In the genomic region with DNA sequence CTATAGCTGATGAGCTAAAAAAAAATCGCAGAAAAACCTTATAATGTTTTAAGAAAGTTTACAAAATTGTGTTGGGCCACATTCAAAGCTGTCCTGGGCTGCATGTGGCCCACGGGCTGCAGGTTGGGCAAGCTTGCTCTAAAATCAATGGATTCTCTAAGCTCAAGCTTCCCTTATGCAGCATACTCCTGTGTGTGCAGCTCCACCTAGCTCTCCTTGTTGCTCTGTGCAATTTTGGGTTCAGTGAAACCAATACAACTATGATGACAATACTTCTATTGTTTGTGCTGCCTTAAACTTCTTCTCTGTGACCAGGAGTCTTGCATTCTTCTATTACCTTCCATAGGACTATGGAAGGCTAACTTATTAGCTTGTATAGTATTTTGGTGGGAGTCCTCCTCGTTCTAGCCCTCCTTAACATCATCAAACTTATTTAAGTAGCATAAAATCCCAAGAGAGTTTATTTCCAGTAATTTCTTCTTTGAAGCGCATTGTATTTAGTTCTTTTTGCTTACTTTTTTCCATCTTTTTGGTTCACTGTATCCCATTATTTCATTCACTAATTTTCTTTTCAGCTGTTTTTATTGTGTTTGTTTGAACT, we compare ENCODE assay signal across 8 cellular contexts.
A peak's percentile ranks its signal among the peaks of the same experiment; 100 is the strongest.
DNase-seq lines count a peak whose midpoint lies in the region; ATAC-seq and TF ChIP-seq lines count a peak whose summit lies in the region.

No MANE protein-coding gene starts in this region.

- no peak overlapping the region for H3K4me2 ChIP-seq in PC-9

- H4K20me1 ChIP-seq in PC-9 (ENCODE audit: insufficient read depth), result no peaks in the 10 kb centered on the region

- H3K79me2 ChIP-seq in PC-9 (ENCODE audit: low read depth), result no peaks in the 10 kb centered on the region

- BruUV-seq in PC-9 (replicated peaks; lab: Mats Ljungman, UMichigan), result no TSS peak

- in situ Hi-C loops in gastrocnemius medialis (cut with MboI; ENCODE audit: low sequenced_read_pairs in 4 of 4), result no loop called here

- H3K36me3 ChIP-seq in PC-9 (ENCODE audit: low read depth), result no peaks in the 10 kb centered on the region
- H3K36me3 ChIP-seq in gastrocnemius medialis, result no peaks in the 10 kb centered on the region

- no peak overlapping the region for H3K4me3 ChIP-seq in PC-9
- no peak overlapping the region for H3K4me3 ChIP-seq in foreskin fibroblast (ENCODE audit: low read depth in 1 of 2, low read length in 2 of 2)
- no peak overlapping the region for H3K4me3 ChIP-seq in gastrocnemius medialis

- DNase-seq in AG08396 (ENCODE audit: low spot score) (peak; percentile 30), PC-9 (no peak), foreskin fibroblast (peak; percentile 7 to 47), OCI-M2 (lab: John Stamatoyannopoulos, UW; ENCODE audit: unreplicated experiment) (no peak), gastrocnemius medialis (no peak)

- no peaks in the 10 kb centered on the region for H3F3A ChIP-seq in PC-9 (ENCODE audit: insufficient read depth, low read depth)

- H3K27ac ChIP-seq in PC-9 (no peak overlapping the region), gastrocnemius medialis (no peak overlapping the region)

- TF ChIP-seq POLR2A in gastrocnemius medialis (IDR thresholded peaks at IDR 0.05), result no peak

- 0 out of 2 replicates have a peak, but pooled peaks have one; percentile 27 for TF ChIP-seq CTCF in PC-9 (conservative IDR thresholded peaks at IDR 0.05)
- peak; percentile 82 for TF ChIP-seq CTCF in foreskin fibroblast (IDR thresholded peaks at IDR 0.05; ENCODE audit: low read depth, low read length)
- no peak for TF ChIP-seq CTCF in gastrocnemius medialis (IDR thresholded peaks at IDR 0.05 in 4 of 5, conservative IDR thresholded peaks at IDR 0.05 in 1 of 5)

- H3K9me2 ChIP-seq in PC-9 (ENCODE audit: insufficient read depth), result no peaks in the 10 kb centered on the region

- CTCF ChIA-PET in PC-9 (lab: Charles Lee), result interaction anchor here (0.6 to 1.0 kb wide), 3 partner anchors 17 to 274 kb away, joined by 3 read pairs; no protein-coding TSS in a partner anchor

- intact Hi-C loops in PC-9 (cut with micrococcal nuclease; ENCODE audit: unreplicated experiment) (loop anchor here (5.0 kb wide), 1 partner anchor 127 kb away; no protein-coding TSS in a partner anchor), gastrocnemius medialis (cut with DNase I; ENCODE audit: low total_unique reads) (no loop called here)

- H2AFZ ChIP-seq in PC-9, result no peak overlapping the region

- H3K9me3 ChIP-seq in PC-9 (ENCODE audit: insufficient read depth, low read depth) (0 out of 2 replicates have a peak, but pooled peaks cover 5% of the 10 kb centered on the region), gastrocnemius medialis (no peaks in the 10 kb centered on the region)

- H3K27me3 ChIP-seq in PC-9 (ENCODE audit: insufficient read depth, low read depth), result no peaks in the 10 kb centered on the region
- H3K27me3 ChIP-seq in gastrocnemius medialis, result no peaks in the 10 kb centered on the region

- ATAC-seq in GM18498 (IDR thresholded peaks at IDR 0.05; ENCODE audit: unreplicated experiment), result peak; percentile 77
- ATAC-seq in HG03097 (IDR thresholded peaks at IDR 0.05; ENCODE audit: low FRiP score, unreplicated experiment), result peak; percentile 68
- no peak for ATAC-seq in GM19324 (IDR thresholded peaks at IDR 0.05; ENCODE audit: low FRiP score, unreplicated experiment)
- ATAC-seq in gastrocnemius medialis, result no peak

- POLR2A ChIA-PET in PC-9 (lab: Charles Lee; ENCODE audit: unreplicated experiment), result no interaction called here

- H3K4me1 ChIP-seq in PC-9 (replicated peaks; ENCODE audit: insufficient read depth) (no peaks in the 10 kb centered on the region; the same call in 1 of the 2 replicates), gastrocnemius medialis (no peaks in the 10 kb centered on the region)

Comparison
In these comparisons a context has a peak if more than half of its experiments do, and no peak if none do; other contexts are left out.
1. DNase-seq: peak in AG08396 (single experiment) and foreskin fibroblast (2 of 2); none in PC-9 (0 of 2), OCI-M2 (single experiment) and gastrocnemius medialis (0 of 2).
2. ATAC-seq: peak in GM18498 (single experiment) and HG03097 (single experiment); none in GM19324 (single experiment) and gastrocnemius medialis (0 of 2).
3. CTCF ChIP-seq: peak in PC-9 (single experiment) and foreskin fibroblast (single experiment); none in gastrocnemius medialis (0 of 5).